17 cellular contexts compared by ENCODE assay signal in genomic region chrX:129462707-129463106, GRCh38.
A peak's percentile ranks its signal among the peaks of the same experiment; 100 is the strongest.
DNase-seq lines count a peak whose midpoint lies in the region; ATAC-seq, FAIRE-seq and TF ChIP-seq lines count a peak whose summit lies in the region.
"Had no signal": no experiment of that assay in that cellular context is flagged by ENCODE, and none has a peak within 500 bp of the region (broad histone marks: within the 10 kb centered on the region; RNA-seq: fewer than 3 reads in every experiment).

No MANE protein-coding gene starts in this region.

- H3K27me3 ChIP-seq in KMS-11 (ENCODE audit: insufficient read depth, low read depth): no peaks in the 10 kb centered on the region
- H3K27me3 ChIP-seq in astrocyte (ENCODE audit: insufficient read depth, low read length): no peaks in the 10 kb centered on the region

- H2AFZ ChIP-seq in KMS-11 (ENCODE audit: low read depth): no peak overlapping the region
- H2AFZ ChIP-seq in astrocyte (ENCODE audit: low read depth, low read length): no peak overlapping the region

- peaks cover 22% of the 10 kb centered on the region for H3K4me1 ChIP-seq in KMS-11 (ENCODE audit: low read depth, poor library complexity, severe bottlenecking)
- no peaks in the 10 kb centered on the region for H3K4me1 ChIP-seq in astrocyte (ENCODE audit: insufficient read depth, low read length)
- H3K4me1 ChIP-seq: breast epithelium, heart left ventricle had no signal

- FAIRE-seq in astrocyte (lab: Jason Lieb, UNC): peak; percentile 60

- H3K4me1 Mint-ChIP-seq in astrocyte (ENCODE audit: low read depth, unreplicated experiment): peaks cover 3% of the 10 kb centered on the region
- H3K4me1 Mint-ChIP-seq: naive thymus-derived CD4-positive, alpha-beta T cell; WTC11 had no signal

- H3K4me2 ChIP-seq in KMS-11 (peak overlapping the region; percentile 72; the same call in 1 of the 2 replicates), astrocyte (ENCODE audit: low read length) (no peak overlapping the region)

- no peak overlapping the region for H3K4me3 ChIP-seq in KMS-11 (IDR thresholded peaks at IDR 0.05; ENCODE audit: insufficient read depth, low read depth, low read length)
- H3K4me3 ChIP-seq in astrocyte (ENCODE audit: insufficient read depth, low read depth, low read length): no peak overlapping the region
- H3K4me3 ChIP-seq: breast epithelium, heart left ventricle had no signal

- H4K20me1 ChIP-seq in KMS-11 (ENCODE audit: insufficient read depth) (no peaks in the 10 kb centered on the region), astrocyte (ENCODE audit: insufficient read depth, low read length) (no peaks in the 10 kb centered on the region)

- peak; percentile 24 for DNase-seq in COLO829 (ENCODE audit: low spot score)
- DNase-seq in astrocyte (ENCODE audit: low read depth): no peak
- DNase-seq in midbrain (lab: John Stamatoyannopoulos, UW): peak; percentile 7
- no peak for DNase-seq in left lobe of liver (ENCODE audit: low spot score)
- no peak for DNase-seq in omental fat pad (ENCODE audit: low spot score)
- no peak for DNase-seq in HuH-7.5 (ENCODE audit: low spot score)
- DNase-seq in stimulated activated naive CD8-positive, alpha-beta T cell treated with anti-CD3 and anti-CD28 coated beads, Interleukin-15, Interleukin-2, amounts not matched to agents 100 U/mL and 50 U/mL, for 24 hours: no peak
- DNase-seq: activated naive CD4-positive, alpha-beta T cell; heart left ventricle; left colon; naive thymus-derived CD4-positive, alpha-beta T cell; NCI-H187 treated with DMSO at 0.1 percent for 48 hours had no signal

- no peak for ATAC-seq in left lobe of liver
- ATAC-seq in omental fat pad (ENCODE audit: low FRiP score): no peak
- no peak for ATAC-seq in stimulated activated naive CD8-positive, alpha-beta T cell treated with anti-CD3 and anti-CD28 coated beads, Interleukin-15, Interleukin-2, amounts not matched to agents 100 U/mL and 50 U/mL, for 24 hours
- ATAC-seq: heart left ventricle; left colon; naive thymus-derived CD4-positive, alpha-beta T cell; sciatic nerve; WTC11 had no signal

- no peaks in the 10 kb centered on the region for H3K9me3 Mint-ChIP-seq in astrocyte (ENCODE audit: unreplicated experiment)
- H3K9me3 Mint-ChIP-seq: naive thymus-derived CD4-positive, alpha-beta T cell; stimulated activated naive CD8-positive, alpha-beta T cell treated with anti-CD3 and anti-CD28 coated beads, Interleukin-15, Interleukin-2, amounts not matched to agents 100 ng/mL and 50 ng/mL, for 24 hours; WTC11 had no signal

- H3K27ac ChIP-seq in KMS-11 (no peak overlapping the region), astrocyte (ENCODE audit: low read depth, low read length) (no peak overlapping the region)
- H3K27ac ChIP-seq: breast epithelium, heart left ventricle had no signal

- H3K79me2 ChIP-seq in KMS-11 (ENCODE audit: insufficient read depth, low read depth) (no peaks in the 10 kb centered on the region), astrocyte (ENCODE audit: insufficient read depth, low read length) (no peaks in the 10 kb centered on the region)

- H3K4me3 Mint-ChIP-seq in astrocyte (ENCODE audit: unreplicated experiment): no peak overlapping the region
- H3K4me3 Mint-ChIP-seq: naive thymus-derived CD4-positive, alpha-beta T cell; stimulated activated naive CD8-positive, alpha-beta T cell treated with anti-CD3 and anti-CD28 coated beads, Interleukin-15, Interleukin-2, amounts not matched to agents 100 ng/mL and 50 ng/mL, for 24 hours; WTC11 had no signal

- no peak overlapping the region for H3K27ac Mint-ChIP-seq in astrocyte (ENCODE audit: unreplicated experiment)
- H3K27ac Mint-ChIP-seq: naive thymus-derived CD4-positive, alpha-beta T cell; stimulated activated naive CD8-positive, alpha-beta T cell treated with anti-CD3 and anti-CD28 coated beads, Interleukin-15, Interleukin-2, amounts not matched to agents 100 ng/mL and 50 ng/mL, for 24 hours; WTC11 had no signal

- no peaks in the 10 kb centered on the region for H3K36me3 ChIP-seq in KMS-11 (ENCODE audit: insufficient read depth)
- H3K36me3 ChIP-seq in astrocyte (ENCODE audit: insufficient read depth, low read length): peaks cover 16% of the 10 kb centered on the region
- H3K36me3 ChIP-seq: breast epithelium had no signal

- no peaks in the 10 kb centered on the region for H3K36me3 Mint-ChIP-seq in astrocyte (ENCODE audit: low read depth, unreplicated experiment)

- H3K27me3 Mint-ChIP-seq in astrocyte (ENCODE audit: low read depth, unreplicated experiment): no peaks in the 10 kb centered on the region
- H3K27me3 Mint-ChIP-seq: naive thymus-derived CD4-positive, alpha-beta T cell; stimulated activated naive CD8-positive, alpha-beta T cell treated with anti-CD3 and anti-CD28 coated beads, Interleukin-15, Interleukin-2, amounts not matched to agents 100 ng/mL and 50 ng/mL, for 24 hours had no signal

- H3K9me3 ChIP-seq in astrocyte (ENCODE audit: insufficient read depth, low read depth, low read length): no peaks in the 10 kb centered on the region
- H3K9me3 ChIP-seq: breast epithelium, heart left ventricle had no signal

- H3K9ac ChIP-seq in KMS-11 (no peak overlapping the region), astrocyte (ENCODE audit: low read length) (no peak overlapping the region)

- peak; percentile 49 for TF ChIP-seq CTCF in KMS-11 (conservative IDR thresholded peaks at IDR 0.05; ENCODE audit: low read depth, low read length)
- TF ChIP-seq CTCF in astrocyte (IDR thresholded peaks at IDR 0.05; ENCODE audit: insufficient read depth, low read depth, low read length): no peak
- no peak for TF ChIP-seq CTCF in omental fat pad (IDR thresholded peaks at IDR 0.05)

Comparison
In these comparisons a context has a peak if more than half of its experiments do, and no peak if none do; other contexts are left out.
1. DNase-seq: peak in COLO829 (single experiment) and midbrain (single experiment); none in astrocyte (single experiment), left lobe of liver (single experiment), omental fat pad (single experiment), HuH-7.5 (single experiment) and stimulated activated naive CD8-positive, alpha-beta T cell treated with anti-CD3 and anti-CD28 coated beads, Interleukin-15, Interleukin-2, amounts not matched to agents 100 U/mL and 50 U/mL, for 24 hours (single experiment).